ENCODE assay signal across 28 cellular contexts in the genomic region with DNA sequence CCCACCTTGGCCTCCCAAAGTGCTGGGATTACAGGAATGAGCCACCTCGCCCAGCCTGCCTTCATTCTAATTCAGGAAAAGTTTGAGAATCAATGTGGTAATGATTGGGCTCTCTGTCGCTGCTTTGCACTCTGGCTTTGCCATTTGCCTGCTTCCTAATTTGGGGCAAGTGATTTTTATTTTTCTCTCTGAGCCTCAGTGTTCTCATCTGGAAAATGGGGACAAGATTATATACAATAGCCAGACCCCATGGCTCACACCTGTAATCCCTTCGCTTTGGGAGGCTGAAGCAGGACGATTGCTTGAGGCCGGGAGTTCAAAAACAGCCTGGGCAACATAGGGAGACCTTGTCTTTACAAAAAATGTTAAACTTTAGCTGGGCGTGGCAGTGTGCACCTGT. TPM values are rescaled to one million over a fixed set of nuclear protein-coding genes. Genes with fewer than 3 reads are reported as not detected.
"Had no signal": no experiment of that assay in that cellular context is flagged by ENCODE, and none has a peak within 500 bp of the region (broad histone marks: within the 10 kb centered on the region; RNA-seq: fewer than 3 reads in every experiment).

No MANE protein-coding gene starts in this region.

- H3K4me1 ChIP-seq: testis, thyroid gland, transverse colon, vagina had no signal

- H3K79me2 ChIP-seq: hepatocyte had no signal

- H3K27ac ChIP-seq: hepatocyte, left ventricle myocardium inferior, ovary, sigmoid colon, stomach, testis, thyroid gland, transverse colon, upper lobe of left lung, vagina had no signal

- H2AFZ ChIP-seq: hepatocyte had no signal

- H3K4me3 ChIP-seq: hepatocyte, left ventricle myocardium inferior, lung, ovary, sigmoid colon, smooth muscle cell, stomach, testis, thyroid gland, transverse colon, upper lobe of left lung, vagina had no signal

- H3K27me3 ChIP-seq: ovary, testis, thyroid gland, vagina had no signal

- ATAC-seq: natural killer cell; right cardiac atrium; stimulated activated naive B cell treated with anti-CD40 and anti-IgM and Interleukin-4, amounts not matched to agents 10 μg/mL and 1 μg/mL and 100 μg/mL, for 72 hours; stimulated activated naive CD8-positive, alpha-beta T cell treated with anti-CD3 and anti-CD28 coated beads, Interleukin-15, Interleukin-2, amounts not matched to agents 100 U/mL and 50 U/mL, for 24 hours had no signal

- H3K36me3 ChIP-seq: left ventricle myocardium inferior, ovary, sigmoid colon, stomach, thyroid gland, transverse colon, upper lobe of left lung, vagina had no signal

- H3K4me2 ChIP-seq: hepatocyte, smooth muscle cell had no signal

- H3K9me3 ChIP-seq: left ventricle myocardium inferior, ovary, sigmoid colon, stomach, testis, thyroid gland, transverse colon, upper lobe of left lung, vagina had no signal

- DNase-seq: islet precursor cell; left ventricle myocardium inferior; mesendoderm; naive B cell; natural killer cell; ovary; retina; right cardiac atrium; sigmoid colon; stimulated activated CD4-positive, alpha-beta T cell treated with anti-CD3 and anti-CD28 coated beads, Interleukin-1b, Interleukin-23, amount 100 ng/mL, for 48 hours; stimulated activated CD4-positive, alpha-beta T cell treated with anti-CD3 and anti-CD28 coated beads, Interleukin-2, amount 100 ng/mL, for 48 hours; stimulated activated naive B cell treated with anti-CD40 and anti-IgM and Interleukin-4, amounts not matched to agents 10 μg/mL and 1 μg/mL and 100 μg/mL, for 72 hours; stimulated activated naive CD8-positive, alpha-beta T cell treated with anti-CD3 and anti-CD28 coated beads, Interleukin-15, Interleukin-2, amounts not matched to agents 100 U/mL and 50 U/mL, for 24 hours; stomach; testis; thyroid gland; transverse colon; upper lobe of left lung had no signal

RNA-seq across cellular contexts. Expression of gene RASGRP4, which starts 11.3 kb away (rescaled TPM):
- total RNA-seq: kidney epithelial cell, progenitor cell of endocrine pancreas, smooth muscle cell had no signal
- polyA plus RNA-seq: hepatocyte, neural cell, smooth muscle cell had no signal

RNA-seq across cellular contexts. Expression of gene GGN, which starts 49.5 kb away (rescaled TPM):
- total RNA-seq: left ventricle myocardium inferior, mononuclear cell, natural killer cell, omental fat pad, sigmoid colon, stomach, transverse colon, urinary bladder, vagina had no signal
